1 cellular context compared by ENCODE assay signal in the genomic region with DNA sequence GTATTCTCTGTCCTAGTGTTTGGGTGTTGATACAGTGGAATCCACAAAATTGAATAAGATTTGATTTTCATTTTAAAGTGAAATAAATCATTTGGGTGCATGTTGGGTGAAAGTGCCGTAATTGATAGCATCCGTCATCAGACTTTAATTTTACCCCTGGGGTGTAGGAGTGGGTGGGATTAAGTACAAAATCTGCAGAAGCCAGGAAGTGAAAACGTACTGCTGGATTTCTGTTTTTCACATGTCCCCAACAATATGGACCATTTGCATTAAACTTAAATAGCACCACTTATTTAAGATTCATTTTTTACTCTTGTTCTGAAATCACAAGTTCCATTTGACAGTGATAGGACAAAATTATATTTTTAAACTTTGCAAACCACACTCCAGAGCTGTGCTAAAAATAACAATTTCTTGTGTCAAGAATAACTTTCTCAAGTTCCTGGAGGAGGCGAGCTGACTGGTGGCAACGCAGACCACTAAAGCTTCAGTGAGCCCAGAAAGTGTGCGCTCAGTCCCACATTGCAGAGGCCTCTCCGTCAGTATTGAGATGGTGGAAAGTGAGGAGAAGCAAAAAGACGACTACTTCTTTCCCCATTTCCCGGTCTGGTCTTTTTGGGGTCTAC.
TF ChIP-seq lines count a peak whose summit lies in the region.

No MANE protein-coding gene starts in this region.

TF ChIP-seq in GM23338, 12 proteins besides CTCF, POLR2A, EP300 and RAD21 (continued from another document):
- TF ChIP-seq, protein P1, sequence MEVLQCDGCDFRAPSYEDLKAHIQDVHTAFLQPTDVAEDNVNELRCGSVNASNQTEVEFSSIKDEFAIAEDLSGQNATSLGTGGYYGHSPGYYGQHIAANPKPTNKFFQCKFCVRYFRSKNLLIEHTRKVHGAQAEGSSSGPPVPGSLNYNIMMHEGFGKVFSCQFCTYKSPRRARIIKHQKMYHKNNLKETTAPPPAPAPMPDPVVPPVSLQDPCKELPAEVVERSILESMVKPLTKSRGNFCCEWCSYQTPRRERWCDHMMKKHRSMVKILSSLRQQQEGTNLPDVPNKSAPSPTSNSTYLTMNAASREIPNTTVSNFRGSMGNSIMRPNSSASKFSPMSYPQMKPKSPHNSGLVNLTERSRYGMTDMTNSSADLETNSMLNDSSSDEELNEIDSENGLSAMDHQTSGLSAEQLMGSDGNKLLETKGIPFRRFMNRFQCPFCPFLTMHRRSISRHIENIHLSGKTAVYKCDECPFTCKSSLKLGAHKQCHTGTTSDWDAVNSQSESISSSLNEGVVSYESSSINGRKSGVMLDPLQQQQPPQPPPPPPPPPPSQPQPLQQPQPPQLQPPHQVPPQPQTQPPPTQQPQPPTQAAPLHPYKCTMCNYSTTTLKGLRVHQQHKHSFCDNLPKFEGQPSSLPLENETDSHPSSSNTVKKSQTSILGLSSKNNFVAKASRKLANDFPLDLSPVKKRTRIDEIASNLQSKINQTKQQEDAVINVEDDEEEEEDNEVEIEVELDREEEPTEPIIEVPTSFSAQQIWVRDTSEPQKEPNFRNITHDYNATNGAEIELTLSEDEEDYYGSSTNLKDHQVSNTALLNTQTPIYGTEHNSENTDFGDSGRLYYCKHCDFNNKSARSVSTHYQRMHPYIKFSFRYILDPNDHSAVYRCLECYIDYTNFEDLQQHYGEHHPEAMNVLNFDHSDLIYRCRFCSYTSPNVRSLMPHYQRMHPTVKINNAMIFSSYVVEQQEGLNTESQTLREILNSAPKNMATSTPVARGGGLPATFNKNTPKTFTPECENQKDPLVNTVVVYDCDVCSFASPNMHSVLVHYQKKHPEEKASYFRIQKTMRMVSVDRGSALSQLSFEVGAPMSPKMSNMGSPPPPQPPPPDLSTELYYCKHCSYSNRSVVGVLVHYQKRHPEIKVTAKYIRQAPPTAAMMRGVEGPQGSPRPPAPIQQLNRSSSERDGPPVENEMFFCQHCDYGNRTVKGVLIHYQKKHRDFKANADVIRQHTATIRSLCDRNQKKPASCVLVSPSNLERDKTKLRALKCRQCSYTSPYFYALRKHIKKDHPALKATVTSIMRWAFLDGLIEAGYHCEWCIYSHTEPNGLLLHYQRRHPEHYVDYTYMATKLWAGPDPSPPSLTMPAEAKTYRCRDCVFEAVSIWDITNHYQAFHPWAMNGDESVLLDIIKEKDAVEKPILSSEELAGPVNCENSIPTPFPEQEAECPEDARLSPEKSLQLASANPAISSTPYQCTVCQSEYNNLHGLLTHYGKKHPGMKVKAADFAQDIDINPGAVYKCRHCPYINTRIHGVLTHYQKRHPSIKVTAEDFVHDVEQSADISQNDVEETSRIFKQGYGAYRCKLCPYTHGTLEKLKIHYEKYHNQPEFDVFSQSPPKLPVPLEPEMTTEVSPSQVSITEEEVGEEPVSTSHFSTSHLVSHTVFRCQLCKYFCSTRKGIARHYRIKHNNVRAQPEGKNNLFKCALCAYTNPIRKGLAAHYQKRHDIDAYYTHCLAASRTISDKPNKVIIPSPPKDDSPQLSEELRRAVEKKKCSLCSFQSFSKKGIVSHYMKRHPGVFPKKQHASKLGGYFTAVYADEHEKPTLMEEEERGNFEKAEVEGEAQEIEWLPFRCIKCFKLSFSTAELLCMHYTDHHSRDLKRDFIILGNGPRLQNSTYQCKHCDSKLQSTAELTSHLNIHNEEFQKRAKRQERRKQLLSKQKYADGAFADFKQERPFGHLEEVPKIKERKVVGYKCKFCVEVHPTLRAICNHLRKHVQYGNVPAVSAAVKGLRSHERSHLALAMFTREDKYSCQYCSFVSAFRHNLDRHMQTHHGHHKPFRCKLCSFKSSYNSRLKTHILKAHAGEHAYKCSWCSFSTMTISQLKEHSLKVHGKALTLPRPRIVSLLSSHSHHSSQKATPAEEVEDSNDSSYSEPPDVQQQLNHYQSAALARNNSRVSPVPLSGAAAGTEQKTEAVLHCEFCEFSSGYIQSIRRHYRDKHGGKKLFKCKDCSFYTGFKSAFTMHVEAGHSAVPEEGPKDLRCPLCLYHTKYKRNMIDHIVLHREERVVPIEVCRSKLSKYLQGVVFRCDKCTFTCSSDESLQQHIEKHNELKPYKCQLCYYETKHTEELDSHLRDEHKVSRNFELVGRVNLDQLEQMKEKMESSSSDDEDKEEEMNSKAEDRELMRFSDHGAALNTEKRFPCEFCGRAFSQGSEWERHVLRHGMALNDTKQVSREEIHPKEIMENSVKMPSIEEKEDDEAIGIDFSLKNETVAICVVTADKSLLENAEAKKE (CRISPR knock-in tag; IDR thresholded peaks at IDR 0.05): no peak
- TF ChIP-seq, protein P2, sequence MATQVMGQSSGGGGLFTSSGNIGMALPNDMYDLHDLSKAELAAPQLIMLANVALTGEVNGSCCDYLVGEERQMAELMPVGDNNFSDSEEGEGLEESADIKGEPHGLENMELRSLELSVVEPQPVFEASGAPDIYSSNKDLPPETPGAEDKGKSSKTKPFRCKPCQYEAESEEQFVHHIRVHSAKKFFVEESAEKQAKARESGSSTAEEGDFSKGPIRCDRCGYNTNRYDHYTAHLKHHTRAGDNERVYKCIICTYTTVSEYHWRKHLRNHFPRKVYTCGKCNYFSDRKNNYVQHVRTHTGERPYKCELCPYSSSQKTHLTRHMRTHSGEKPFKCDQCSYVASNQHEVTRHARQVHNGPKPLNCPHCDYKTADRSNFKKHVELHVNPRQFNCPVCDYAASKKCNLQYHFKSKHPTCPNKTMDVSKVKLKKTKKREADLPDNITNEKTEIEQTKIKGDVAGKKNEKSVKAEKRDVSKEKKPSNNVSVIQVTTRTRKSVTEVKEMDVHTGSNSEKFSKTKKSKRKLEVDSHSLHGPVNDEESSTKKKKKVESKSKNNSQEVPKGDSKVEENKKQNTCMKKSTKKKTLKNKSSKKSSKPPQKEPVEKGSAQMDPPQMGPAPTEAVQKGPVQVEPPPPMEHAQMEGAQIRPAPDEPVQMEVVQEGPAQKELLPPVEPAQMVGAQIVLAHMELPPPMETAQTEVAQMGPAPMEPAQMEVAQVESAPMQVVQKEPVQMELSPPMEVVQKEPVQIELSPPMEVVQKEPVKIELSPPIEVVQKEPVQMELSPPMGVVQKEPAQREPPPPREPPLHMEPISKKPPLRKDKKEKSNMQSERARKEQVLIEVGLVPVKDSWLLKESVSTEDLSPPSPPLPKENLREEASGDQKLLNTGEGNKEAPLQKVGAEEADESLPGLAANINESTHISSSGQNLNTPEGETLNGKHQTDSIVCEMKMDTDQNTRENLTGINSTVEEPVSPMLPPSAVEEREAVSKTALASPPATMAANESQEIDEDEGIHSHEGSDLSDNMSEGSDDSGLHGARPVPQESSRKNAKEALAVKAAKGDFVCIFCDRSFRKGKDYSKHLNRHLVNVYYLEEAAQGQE (IDR thresholded peaks at IDR 0.05; ENCODE audit: unreplicated experiment): no peak
- no peak for TF ChIP-seq EZH2phosphoT487 (IDR thresholded peaks at IDR 0.05; ENCODE audit: unreplicated experiment)
- no peak for TF ChIP-seq STAT1 (IDR thresholded peaks at IDR 0.05; ENCODE audit: unreplicated experiment)
TF ChIP-seq in GM23338: peak in this region for 0.
